Comparison of ENCODE assay signal across 8 cellular contexts in the genomic region with DNA sequence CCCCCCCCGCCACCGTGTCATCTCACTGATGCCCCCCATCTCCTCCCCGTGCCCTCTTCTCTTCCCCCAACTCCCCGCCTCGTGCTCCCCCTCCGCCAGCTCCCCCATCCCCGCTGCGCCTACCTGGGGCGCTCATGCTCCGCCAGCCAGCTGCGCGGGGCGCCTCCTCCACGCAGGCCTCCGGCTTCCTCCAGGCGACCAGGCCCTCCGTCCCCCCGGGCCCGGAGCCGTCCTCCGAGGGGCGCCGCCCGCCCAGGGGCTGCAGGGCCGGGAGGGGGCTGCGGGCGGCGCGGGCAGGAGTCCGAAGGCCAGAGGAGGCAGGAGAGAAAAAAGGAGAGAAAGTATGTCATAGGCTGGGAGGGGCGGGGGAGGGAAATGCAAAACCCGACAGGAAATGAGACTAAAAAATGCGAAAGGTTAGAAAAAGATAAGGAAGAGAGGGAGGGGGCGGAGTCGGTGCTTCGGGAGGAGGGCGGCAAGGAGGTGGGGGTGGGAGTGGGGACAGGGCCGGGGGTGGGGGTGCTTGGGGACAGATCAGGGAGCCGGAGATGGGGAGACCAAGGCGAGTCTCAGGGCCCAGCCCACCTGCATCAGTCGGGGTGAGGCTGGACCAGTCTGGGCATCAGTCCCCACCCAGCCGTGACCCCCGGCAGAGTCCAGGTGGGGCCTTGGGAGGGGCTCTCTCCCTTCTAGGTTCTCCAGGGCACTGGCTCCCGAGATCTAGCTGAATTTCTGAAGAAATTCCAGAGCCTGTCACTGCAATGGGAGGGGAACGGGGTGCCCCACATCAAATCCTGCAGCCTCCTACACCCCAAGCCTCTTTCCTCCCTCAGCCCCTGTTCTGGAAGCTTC. TPM values are rescaled to one million over a fixed set of nuclear protein-coding genes. Genes with fewer than 3 reads are reported as not detected.
DNase-seq lines count a peak whose midpoint lies in the region; ATAC-seq and TF ChIP-seq lines count a peak whose summit lies in the region.

A gene (minus strand): TSS at position 324 of the 852 bp plus-strand sequence. CDS start 85,361 bp downstream, outside the sequence.

- WGBS in endodermal cell (ENCODE audit: insufficient coverage in 1 of 2, insufficient read length in 1 of 2), 2 experiments: 21% methylated on average over 12 to 42 of the region's 45 CpGs

- in situ Hi-C loops in gastrocnemius medialis (cut with MboI; ENCODE audit: low sequenced_read_pairs in 4 of 4): no loop called here

- DNase-seq in CD4-positive, CD25-positive, alpha-beta regulatory T cell: peak; percentile 44 to 76 (median 45)
- DNase-seq in endodermal cell (peak; percentile 72), gastrocnemius medialis (no peak), globus pallidus (ENCODE audit: low spot score) (no peak), COLO668 (lab: John Stamatoyannopoulos, UW; ENCODE audit: unreplicated experiment) (no peak)
- DNase-seq in stimulated activated CD4-positive, alpha-beta T cell treated with anti-CD3 and anti-CD28 coated beads, Interleukin-15, amount 100 ng/mL, for 48 hours (ENCODE audit: low read depth in 2 of 2): peak; percentile 10 to 39

- no peaks in the 10 kb centered on the region for H3K36me3 ChIP-seq in CD4-positive, CD25-positive, alpha-beta regulatory T cell (ENCODE audit: control insufficient read depth, insufficient read depth, low read length)
- H3K36me3 ChIP-seq in endodermal cell (ENCODE audit: control insufficient read depth, insufficient read depth, low read length) (no peaks in the 10 kb centered on the region), gastrocnemius medialis (no peaks in the 10 kb centered on the region)

- intact Hi-C loops in gastrocnemius medialis (cut with DNase I; ENCODE audit: low total_unique reads): no loop called here

- H3K27me3 Mint-ChIP-seq in CD4-positive, CD25-positive, alpha-beta regulatory T cell: peaks cover 4% of the 10 kb centered on the region
- H3K27me3 Mint-ChIP-seq in endodermal cell (ENCODE audit: insufficient read depth): no peaks in the 10 kb centered on the region

- H3K27me3 ChIP-seq in CD4-positive, CD25-positive, alpha-beta regulatory T cell (ENCODE audit: control insufficient read depth, insufficient read depth, low read length): no peaks in the 10 kb centered on the region
- no peaks in the 10 kb centered on the region for H3K27me3 ChIP-seq in endodermal cell (ENCODE audit: control insufficient read depth, insufficient read depth, low read length, poor library complexity, severe bottlenecking)
- peaks cover 5 to 17% (median 11%) of the 10 kb centered on the region in 3 donors for H3K27me3 ChIP-seq in gastrocnemius medialis

- peak within 1 kb of the TSS; percentile 92 to 98 (median 94) for H3K4me3 Mint-ChIP-seq in CD4-positive, CD25-positive, alpha-beta regulatory T cell
- H3K4me3 Mint-ChIP-seq in endodermal cell: peak within 1 kb of the TSS; percentile 60

- peaks cover 21% of the 10 kb centered on the region for H3K36me3 Mint-ChIP-seq in CD4-positive, CD25-positive, alpha-beta regulatory T cell
- no peaks in the 10 kb centered on the region for H3K36me3 Mint-ChIP-seq in endodermal cell (ENCODE audit: low read depth)

- peak within 1 kb of the TSS; percentile 92 for H3K27ac ChIP-seq in CD4-positive, CD25-positive, alpha-beta regulatory T cell (ENCODE audit: insufficient read depth, low read length, poor library complexity, severe bottlenecking)
- H3K27ac ChIP-seq in endodermal cell (ENCODE audit: low read depth, low read length) (no peak within 1 kb of the TSS), gastrocnemius medialis (no peak within 1 kb of the TSS)

- peaks cover 49% of the 10 kb centered on the region for H3K4me1 ChIP-seq in CD4-positive, CD25-positive, alpha-beta regulatory T cell (ENCODE audit: control insufficient read depth, insufficient read depth, low read length, poor library complexity, severe bottlenecking)
- H3K4me1 ChIP-seq in endodermal cell (ENCODE audit: control insufficient read depth, insufficient read depth, low read length): peaks cover 4% of the 10 kb centered on the region
- H3K4me1 ChIP-seq in gastrocnemius medialis: no peaks in the 10 kb centered on the region

- peak within 1 kb of the TSS; percentile 85 to 97 (median 96) for H3K27ac Mint-ChIP-seq in CD4-positive, CD25-positive, alpha-beta regulatory T cell
- H3K27ac Mint-ChIP-seq in endodermal cell: no peak within 1 kb of the TSS

- no peak for TF ChIP-seq CTCF in endodermal cell (conservative IDR thresholded peaks at IDR 0.05)
- TF ChIP-seq CTCF in gastrocnemius medialis (IDR thresholded peaks at IDR 0.05 in 4 of 5, conservative IDR thresholded peaks at IDR 0.05 in 1 of 5): no peak

- no peaks in the 10 kb centered on the region for H3K9me3 ChIP-seq in CD4-positive, CD25-positive, alpha-beta regulatory T cell (ENCODE audit: control insufficient read depth in 2 of 2, low read length in 2 of 2)
- H3K9me3 ChIP-seq in endodermal cell (ENCODE audit: control insufficient read depth, low read length): no peaks in the 10 kb centered on the region
- H3K9me3 ChIP-seq in gastrocnemius medialis: no peaks in the 10 kb centered on the region

- H3K4me1 Mint-ChIP-seq in CD4-positive, CD25-positive, alpha-beta regulatory T cell: peaks cover 13 to 54% (median 30%) of the 10 kb centered on the region in 4 donors
- peaks cover 3% of the 10 kb centered on the region for H3K4me1 Mint-ChIP-seq in endodermal cell

- no peak within 1 kb of the TSS for H3K9ac ChIP-seq in endodermal cell (ENCODE audit: extremely low read depth, low read length, poor library complexity, severe bottlenecking)

- ATAC-seq in CD4-positive, CD25-positive, alpha-beta regulatory T cell (ENCODE audit: low read depth in 2 of 2): peak; percentile 52
- peak; percentile 32 for ATAC-seq in HG02642 (IDR thresholded peaks at IDR 0.05; ENCODE audit: poor library complexity, unreplicated experiment)
- ATAC-seq in activated CD4-positive, CD25-positive, alpha-beta regulatory T cell treated with anti-CD3 and anti-CD28 coated beads, Interleukin-2, amount 50 U/mL, for 24 hours: peak; percentile 44 to 54
- no peak for ATAC-seq in gastrocnemius medialis

- H3K9me3 Mint-ChIP-seq in CD4-positive, CD25-positive, alpha-beta regulatory T cell: no peaks in the 10 kb centered on the region
- H3K9me3 Mint-ChIP-seq in endodermal cell: no peaks in the 10 kb centered on the region

- no peak for TF ChIP-seq POLR2A in gastrocnemius medialis (IDR thresholded peaks at IDR 0.05)

- H3K4me3 ChIP-seq in CD4-positive, CD25-positive, alpha-beta regulatory T cell (ENCODE audit: low read depth, low read length): peak within 1 kb of the TSS; percentile 76
- H3K4me3 ChIP-seq in endodermal cell (ENCODE audit: low read length) (no peak within 1 kb of the TSS), gastrocnemius medialis (no peak within 1 kb of the TSS)

RNA-seq across cellular contexts. Expression of the gene that starts here (rescaled TPM):
- 118 TPM for total RNA-seq in CD4-positive, CD25-positive, alpha-beta regulatory T cell
- 10 to 100 TPM in 2 of 4 donors, 1 to 10 TPM in 2; 7.1 to 11.6 (median 10.0) TPM for polyA plus RNA-seq in CD4-positive, CD25-positive, alpha-beta regulatory T cell
- total RNA-seq in endodermal cell (10 to 100 TPM in 1 of 2 donors, 1 to 10 TPM in 1; 7.2 to 10.8 TPM), gastrocnemius medialis (under 1 TPM in 1 of 4 donors, not detected in 3; 0.13 TPM)
- 2.1 TPM for polyA plus RNA-seq in endodermal cell (2013, experiment 1 of 2)
- 1.4 TPM for polyA plus RNA-seq in endodermal cell (2013, experiment 2 of 2)

Comparison
In these comparisons a context has a peak if more than half of its experiments do, and no peak if none do; other contexts are left out.
1. RNA of the gene that starts here (total RNA-seq): 118 TPM in CD4-positive, CD25-positive, alpha-beta regulatory T cell (single experiment); 7.2 to 10.8 TPM in endodermal cell and 0.13 TPM in gastrocnemius medialis; every median in the first group is over 10 times any median in the second.
2. ATAC-seq: peak in CD4-positive, CD25-positive, alpha-beta regulatory T cell (2 of 2), HG02642 (single experiment) and activated CD4-positive, CD25-positive, alpha-beta regulatory T cell treated with anti-CD3 and anti-CD28 coated beads, Interleukin-2, amount 50 U/mL, for 24 hours (2 of 2); none in gastrocnemius medialis (0 of 2).
3. DNase-seq: peak in CD4-positive, CD25-positive, alpha-beta regulatory T cell (3 of 3), endodermal cell (single experiment) and stimulated activated CD4-positive, alpha-beta T cell treated with anti-CD3 and anti-CD28 coated beads, Interleukin-15, amount 100 ng/mL, for 48 hours (2 of 2); none in gastrocnemius medialis (0 of 2), globus pallidus (single experiment) and COLO668 (single experiment).